ENCODE assay signal across 30 cellular contexts in the genomic region with DNA sequence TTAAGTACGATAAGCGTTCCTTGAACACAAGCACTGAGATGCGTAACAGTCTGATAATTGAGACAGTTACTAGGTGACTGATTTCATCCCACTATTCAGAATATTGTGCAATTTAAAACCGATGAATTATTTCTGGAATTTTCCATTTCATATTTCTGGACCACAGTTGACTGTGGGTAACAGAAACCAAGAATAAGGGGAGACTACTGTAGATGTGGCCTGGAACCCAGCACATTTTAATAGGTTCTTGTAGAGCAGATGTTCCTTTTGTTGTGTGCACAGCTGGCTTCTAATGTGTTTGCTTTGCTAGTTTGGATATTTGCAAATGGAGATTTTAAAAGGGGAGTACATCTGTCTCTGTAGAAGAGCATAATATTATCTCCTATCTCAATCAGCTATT. TPM values are rescaled to one million over a fixed set of nuclear protein-coding genes. Genes with fewer than 3 reads are reported as not detected.
DNase-seq lines count a peak whose midpoint lies in the region; ATAC-seq and TF ChIP-seq lines count a peak whose summit lies in the region.
"Had no signal": no experiment of that assay in that cellular context is flagged by ENCODE, and none has a peak within 500 bp of the region (broad histone marks: within the 10 kb centered on the region; RNA-seq: fewer than 3 reads in every experiment).

No MANE protein-coding gene starts in this region.

- H3K4me1 ChIP-seq in right atrium auricular region: no peaks in the 10 kb centered on the region
- H3K4me1 ChIP-seq: gastrocnemius medialis, psoas muscle, suprapubic skin, vagina had no signal

- intact Hi-C loops in sciatic nerve (cut with DNase I): no loop called here

- H3K27me3 ChIP-seq in right atrium auricular region: no peaks in the 10 kb centered on the region
- H3K27me3 ChIP-seq: BLaER1, gastrocnemius medialis, suprapubic skin, vagina had no signal

- DNase-seq in activated T-cell treated with anti-CD3 and anti-CD28 coated beads, Interleukin-2, amount 50 U/mL, for 72 hours: no peak
- DNase-seq in activated T-cell treated with anti-CD3 and anti-CD28 coated beads for 4 hours (no peak), NCI-H2029 (lab: John Stamatoyannopoulos, UW) (peak; percentile 46), NCI-H748 (lab: John Stamatoyannopoulos, UW; ENCODE audit: unreplicated experiment) (peak; percentile 82), sciatic nerve (ENCODE audit: low spot score) (no peak), NCI-H1048 (lab: John Stamatoyannopoulos, UW) (no peak), right atrium auricular region (ENCODE audit: low spot score) (no peak)
- DNase-seq: ACHN; activated CD4-positive, alpha-beta T cell treated with anti-CD3 and anti-CD28 coated beads, Interleukin-2, amount 50 U/mL, for 4 hours; activated CD4-positive, CD25-positive, alpha-beta regulatory T cell; gastrocnemius medialis; hippocampal formation; immature natural killer cell; naive B cell; NCI-H187; psoas muscle; stimulated activated CD4-positive, alpha-beta T cell treated with anti-CD3 and anti-CD28 coated beads, Interleukin-2, amount 100 ng/mL, for 24 hours had no signal

- H3K4me3 Mint-ChIP-seq in activated T-cell treated with anti-CD3 and anti-CD28 coated beads, Interleukin-2, amount 50 U/mL, for 72 hours: no peak overlapping the region
- H3K4me3 Mint-ChIP-seq: activated naive CD8-positive, alpha-beta T cell; dendritic cell treated with granulocyte-macrophage colony-stimulating factor and Interleukin-4, amounts not matched to agents 40 ng/mL and 50 ng/mL, for 4 days; immature natural killer cell; naive B cell had no signal

- no peaks in the 10 kb centered on the region for H3K9me3 ChIP-seq in right atrium auricular region
- H3K9me3 ChIP-seq: BLaER1, Caco-2, gastrocnemius medialis, psoas muscle, suprapubic skin, vagina had no signal

- peaks cover 28% of the 10 kb centered on the region for H3K36me3 ChIP-seq in right atrium auricular region

- H3K36me3 Mint-ChIP-seq in activated T-cell treated with anti-CD3 and anti-CD28 coated beads, Interleukin-2, amount 50 U/mL, for 72 hours (ENCODE audit: insufficient read depth in 2 of 2): peaks cover 10 to 11% of the 10 kb centered on the region in 2 donors

- peaks cover 19% of the 10 kb centered on the region for H3K4me1 Mint-ChIP-seq in activated T-cell treated with anti-CD3 and anti-CD28 coated beads, Interleukin-2, amount 50 U/mL, for 72 hours (ENCODE audit: low read depth)
- H3K4me1 Mint-ChIP-seq: immature natural killer cell, naive B cell had no signal

- no peaks in the 10 kb centered on the region for H3K27me3 Mint-ChIP-seq in activated T-cell treated with anti-CD3 and anti-CD28 coated beads, Interleukin-2, amount 50 U/mL, for 72 hours (ENCODE audit: low read depth)
- H3K27me3 Mint-ChIP-seq: activated naive CD8-positive, alpha-beta T cell; dendritic cell treated with granulocyte-macrophage colony-stimulating factor and Interleukin-4, amounts not matched to agents 40 ng/mL and 50 ng/mL, for 4 days; naive B cell had no signal

- TF ChIP-seq CTCF in right atrium auricular region (IDR thresholded peaks at IDR 0.05): no peak

- ATAC-seq in activated T-cell treated with anti-CD3 and anti-CD28 coated beads, Interleukin-2, amount 50 U/mL, for 72 hours (replicated peaks in 1 of 2): peak in 1 of 2 donors; percentile 41
- ATAC-seq in sciatic nerve: peak; percentile 30
- ATAC-seq in GM19023 (IDR thresholded peaks at IDR 0.05; ENCODE audit: unreplicated experiment): no peak
- ATAC-seq: gastrocnemius medialis, HCT116, left lobe of liver, psoas muscle had no signal

- H3K27ac Mint-ChIP-seq in activated T-cell treated with anti-CD3 and anti-CD28 coated beads, Interleukin-2, amount 50 U/mL, for 72 hours: peak overlapping the region; percentile 44
- H3K27ac Mint-ChIP-seq: activated naive CD8-positive, alpha-beta T cell; dendritic cell treated with granulocyte-macrophage colony-stimulating factor and Interleukin-4, amounts not matched to agents 40 ng/mL and 50 ng/mL, for 4 days had no signal

- H3K4me3 ChIP-seq in right atrium auricular region: no peak overlapping the region
- H3K4me3 ChIP-seq: BLaER1, gastrocnemius medialis, psoas muscle, smooth muscle cell, suprapubic skin, vagina had no signal

- no peaks in the 10 kb centered on the region for H3K9me3 Mint-ChIP-seq in activated T-cell treated with anti-CD3 and anti-CD28 coated beads, Interleukin-2, amount 50 U/mL, for 72 hours
- H3K9me3 Mint-ChIP-seq: activated T-helper 2 cell treated with anti-CD3 and anti-CD28 coated beads, Interferon-gamma antibody, Interleukin-2, Interleukin-4, amounts not matched to agents 10 μg/mL and 5 μg/mL and 100 μg/mL, durations not matched to agents 14 hours and 24 hours and 36 hours; dendritic cell treated with granulocyte-macrophage colony-stimulating factor and Interleukin-4, amounts not matched to agents 40 ng/mL and 50 ng/mL, for 4 days; immature natural killer cell; naive B cell had no signal

- no peak overlapping the region for H3K27ac ChIP-seq in right atrium auricular region
- H3K27ac ChIP-seq: BLaER1, gastrocnemius medialis, psoas muscle, suprapubic skin, vagina had no signal

RNA-seq across cellular contexts. Expression of a gene that starts 16.5 kb away (rescaled TPM):
- 10 to 100 TPM; 22.4 to 31.6 TPM for total RNA-seq in activated T-cell treated with anti-CD3 and anti-CD28 coated beads, Interleukin-2, amount 50 U/mL, for 72 hours
- total RNA-seq in sciatic nerve: 29.4 TPM
- total RNA-seq in right atrium auricular region: 10 to 100 TPM; 39.5 to 54.6 TPM

RNA-seq across cellular contexts. Expression of a gene that starts 22.1 kb away (rescaled TPM):
- not detected for total RNA-seq in activated T-cell treated with anti-CD3 and anti-CD28 coated beads, Interleukin-2, amount 50 U/mL, for 72 hours
- total RNA-seq in sciatic nerve (0.22 TPM), right atrium auricular region (not detected)
- total RNA-seq: activated T-helper 2 cell treated with anti-CD3 and anti-CD28 coated beads, Interferon-gamma antibody, Interleukin-2, Interleukin-4, amounts not matched to agents 10 μg/mL and 5 μg/mL and 100 μg/mL, durations not matched to agents 14 hours and 24 hours and 36 hours; astrocyte; Caco-2; mesenteric fat pad; psoas muscle; smooth muscle cell; suprapubic skin; vagina had no signal

Comparison
In these comparisons a context has a peak if more than half of its experiments do, and no peak if none do; other contexts are left out.
1. DNase-seq: peak in NCI-H2029 (single experiment) and NCI-H748 (single experiment); none in activated T-cell treated with anti-CD3 and anti-CD28 coated beads, Interleukin-2, amount 50 U/mL, for 72 hours (0 of 2), activated T-cell treated with anti-CD3 and anti-CD28 coated beads for 4 hours (single experiment), sciatic nerve (single experiment), NCI-H1048 (single experiment) and right atrium auricular region (single experiment).